ENCODE assay signal across 29 cellular contexts in genomic region chr4:47566975-47567374, GRCh38.
"Had no signal": no experiment of that assay in that cellular context is flagged by ENCODE, and none has a peak within 500 bp of the region (broad histone marks: within the 10 kb centered on the region; RNA-seq: fewer than 3 reads in every experiment).

No MANE protein-coding gene starts in this region.

- H3K9me3 ChIP-seq: adrenal gland, body of pancreas, breast epithelium, colonic mucosa had no signal

- H3K27me3 ChIP-seq: adrenal gland, body of pancreas, breast epithelium, cardiac muscle cell, colonic mucosa had no signal

- H3K4me1 ChIP-seq: adrenal gland, breast epithelium, colonic mucosa had no signal

- H3K27ac ChIP-seq: adrenal gland, body of pancreas, breast epithelium, cardiac muscle cell, colonic mucosa, epithelial cell of prostate had no signal

- ATAC-seq: activated CD4-positive, alpha-beta T cell treated with anti-CD3 and anti-CD28 coated beads for 36 hours; activated CD8-positive, alpha-beta memory T cell treated with anti-CD3 and anti-CD28 coated beads, Interleukin-2, amount 10 ng/mL, durations not matched to agents 7 days and 5 days; activated CD8-positive, alpha-beta T cell treated with anti-CD3 and anti-CD28 coated beads, Interleukin-2, amount 10 ng/mL, durations not matched to agents 7 days and 5 days; activated naive CD8-positive, alpha-beta T cell treated with anti-CD3 and anti-CD28 coated beads, Interleukin-2, amount 50 U/mL, for 24 hours; body of pancreas; esophagus mucosa had no signal

- DNase-seq: activated CD4-positive, alpha-beta memory T cell treated with anti-CD3 and anti-CD28 coated beads for 36 hours; activated CD4-positive, alpha-beta T cell treated with anti-CD3 and anti-CD28 coated beads for 36 hours; activated CD4-positive, alpha-beta T cell treated with anti-CD3 and anti-CD28 coated beads, Interleukin-2, amount 10 ng/mL, durations not matched to agents 24 days and 14 days; activated CD4-positive, CD25-positive, alpha-beta regulatory T cell; activated CD4-positive, CD25-positive, alpha-beta regulatory T cell treated with anti-CD3 and anti-CD28 coated beads, Interleukin-2, amount 50 U/mL, for 72 hours; activated CD8-positive, alpha-beta memory T cell treated with anti-CD3 and anti-CD28 coated beads, Interleukin-2, amount 10 ng/mL, durations not matched to agents 7 days and 5 days; activated CD8-positive, alpha-beta memory T cell treated with anti-CD3 and anti-CD28 coated beads, Interleukin-2, amount 50 U/mL, for 4 hours; activated CD8-positive, alpha-beta T cell treated with anti-CD3 and anti-CD28 coated beads, Interleukin-2, amount 10 ng/mL, durations not matched to agents 7 days and 5 days; activated effector memory CD4-positive, alpha-beta T cell treated with anti-CD3 and anti-CD28 coated beads, Interleukin-2, amount 50 U/mL, for 16 hours; activated naive CD4-positive, alpha-beta T cell treated with anti-CD3 and anti-CD28 coated beads for 36 hours; activated naive CD8-positive, alpha-beta T cell treated with anti-CD3 and anti-CD28 coated beads for 36 hours; activated naive CD8-positive, alpha-beta T cell treated with anti-CD3 and anti-CD28 coated beads, Interleukin-2, amount 50 U/mL, for 24 hours; activated T-cell treated with anti-CD3 and anti-CD28 coated beads, Interleukin-2, amount 50 U/mL, for 1 hour; activated T-cell treated with anti-CD3 and anti-CD28 coated beads, Interleukin-2, amount 50 U/mL, for 48 hours; adrenal gland; amygdala; aorta; body of pancreas; central memory CD4-positive, alpha-beta T cell; cerebellar nuclear complex; colonic mucosa; effector CD8-positive, alpha-beta T cell; head of caudate nucleus; T-helper 2 cell had no signal

- H3K4me3 ChIP-seq: adrenal gland, body of pancreas, breast epithelium, cardiac muscle cell, colonic mucosa had no signal

- H3K36me3 ChIP-seq: breast epithelium, cardiac muscle cell, colonic mucosa had no signal

- FAIRE-seq: endothelial cell of umbilical vein had no signal
